In genomic region chr18:75211721-75212625, GRCh38 we compare ENCODE assay signal across 1 cellular context.
TF ChIP-seq lines count a peak whose summit lies in the region.

No MANE protein-coding gene starts in this region.

TF ChIP-seq in GM12878, 131 proteins besides CTCF, POLR2A, EP300 and RAD21 (continued from another document):
- TF ChIP-seq CUX1 (IDR thresholded peaks at IDR 0.05; ENCODE audit: insufficient replicate concordance, low read depth, low read length) (no peak), ZNF622 (IDR thresholded peaks at IDR 0.05) (no peak), MXI1 (IDR thresholded peaks at IDR 0.05; ENCODE audit: low read depth, low read length) (no peak), DPF2 (IDR thresholded peaks at IDR 0.05) (peak; percentile 46; the same call in 1 of the 2 replicates), ZNF217 (IDR thresholded peaks at IDR 0.05) (peak; percentile 48; the same call in 1 of the 2 replicates), HDAC6 (IDR thresholded peaks at IDR 0.05; ENCODE audit: unreplicated experiment) (no peak), BACH1 (IDR thresholded peaks at IDR 0.05; ENCODE audit: borderline replicate concordance) (peak; percentile 47; the same call in 1 of the 2 replicates), GATAD2B (conservative IDR thresholded peaks at IDR 0.05; ENCODE audit: low read depth) (peak; percentile 60), LARP7 (IDR thresholded peaks at IDR 0.05) (peak; percentile 51; the same call in 1 of the 2 replicates), RUNX3 (IDR thresholded peaks at IDR 0.05; ENCODE audit: low read length) (peak; percentile 48; the same call in 1 of the 2 replicates), NRF1 (conservative IDR thresholded peaks at IDR 0.05; ENCODE audit: low read depth, low read length) (no peak), EZH2 (IDR thresholded peaks at IDR 0.05; ENCODE audit: borderline replicate concordance, control insufficient read depth, low read depth, low read length) (no peak), BHLHE40 (IDR thresholded peaks at IDR 0.05; ENCODE audit: borderline replicate concordance in 1 of 2, low read depth in 2 of 2, low read length in 1 of 2) (peak in 1 of 2 experiments; percentile 30; a peak in 2 of 4 replicates)
- TF ChIP-seq, protein P1, sequence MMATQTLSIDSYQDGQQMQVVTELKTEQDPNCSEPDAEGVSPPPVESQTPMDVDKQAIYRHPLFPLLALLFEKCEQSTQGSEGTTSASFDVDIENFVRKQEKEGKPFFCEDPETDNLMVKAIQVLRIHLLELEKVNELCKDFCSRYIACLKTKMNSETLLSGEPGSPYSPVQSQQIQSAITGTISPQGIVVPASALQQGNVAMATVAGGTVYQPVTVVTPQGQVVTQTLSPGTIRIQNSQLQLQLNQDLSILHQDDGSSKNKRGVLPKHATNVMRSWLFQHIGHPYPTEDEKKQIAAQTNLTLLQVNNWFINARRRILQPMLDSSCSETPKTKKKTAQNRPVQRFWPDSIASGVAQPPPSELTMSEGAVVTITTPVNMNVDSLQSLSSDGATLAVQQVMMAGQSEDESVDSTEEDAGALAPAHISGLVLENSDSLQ (IDR thresholded peaks at IDR 0.05), result peak; percentile 46; the same call in 1 of the 2 replicates
- TF ChIP-seq, protein P2, sequence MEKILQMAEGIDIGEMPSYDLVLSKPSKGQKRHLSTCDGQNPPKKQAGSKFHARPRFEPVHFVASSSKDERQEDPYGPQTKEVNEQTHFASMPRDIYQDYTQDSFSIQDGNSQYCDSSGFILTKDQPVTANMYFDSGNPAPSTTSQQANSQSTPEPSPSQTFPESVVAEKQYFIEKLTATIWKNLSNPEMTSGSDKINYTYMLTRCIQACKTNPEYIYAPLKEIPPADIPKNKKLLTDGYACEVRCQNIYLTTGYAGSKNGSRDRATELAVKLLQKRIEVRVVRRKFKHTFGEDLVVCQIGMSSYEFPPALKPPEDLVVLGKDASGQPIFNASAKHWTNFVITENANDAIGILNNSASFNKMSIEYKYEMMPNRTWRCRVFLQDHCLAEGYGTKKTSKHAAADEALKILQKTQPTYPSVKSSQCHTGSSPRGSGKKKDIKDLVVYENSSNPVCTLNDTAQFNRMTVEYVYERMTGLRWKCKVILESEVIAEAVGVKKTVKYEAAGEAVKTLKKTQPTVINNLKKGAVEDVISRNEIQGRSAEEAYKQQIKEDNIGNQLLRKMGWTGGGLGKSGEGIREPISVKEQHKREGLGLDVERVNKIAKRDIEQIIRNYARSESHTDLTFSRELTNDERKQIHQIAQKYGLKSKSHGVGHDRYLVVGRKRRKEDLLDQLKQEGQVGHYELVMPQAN (conservative IDR thresholded peaks at IDR 0.05), result peak; percentile 64
